12 cellular contexts compared by ENCODE assay signal in genomic region chr12:54014315-54015209, GRCh38. TPM values are rescaled to one million over a fixed set of nuclear protein-coding genes. Genes with fewer than 3 reads are reported as not detected.
DNase-seq lines count a peak whose midpoint lies in the region; ATAC-seq and TF ChIP-seq lines count a peak whose summit lies in the region.
"Had no signal": no experiment of that assay in that cellular context is flagged by ENCODE, and none has a peak within 500 bp of the region (broad histone marks: within the 10 kb centered on the region; RNA-seq: fewer than 3 reads in every experiment).

No MANE protein-coding gene starts in this region.

- POLR2A ChIA-PET in CD4-positive, alpha-beta memory T cell (lab: Charles Lee; ENCODE audit: partially characterized antibody): no interaction called here
- POLR2A ChIA-PET in Panc1 (lab: Charles Lee): no interaction called here

- H3K4me1 Mint-ChIP-seq in CD4-positive, alpha-beta memory T cell: peaks cover 12 to 49% (median 25%) of the 10 kb centered on the region in 4 donors

- peaks cover 52 to 66% of the 10 kb centered on the region in 2 donors for H3K27me3 Mint-ChIP-seq in CD4-positive, alpha-beta memory T cell

- H3K4me3 Mint-ChIP-seq in CD4-positive, alpha-beta memory T cell: peak overlapping the region in 6 of 8 donors; percentile 6 to 59 (median 36)

- peaks cover 0 to 1% of the 10 kb centered on the region in 2 donors for H3K36me3 Mint-ChIP-seq in CD4-positive, alpha-beta memory T cell

- no peak for DNase-seq in CD4-positive, alpha-beta memory T cell
- DNase-seq in Panc1 (ENCODE audit: low read depth, low spot score) (no peak), esophagus muscularis mucosa (ENCODE audit: extremely low spot score) (no peak), psoas muscle (peak in 1 of 2 donors; percentile 70), SKM-1 (lab: John Stamatoyannopoulos, UW; ENCODE audit: unreplicated experiment) (no peak), vagina (ENCODE audit: extremely low spot score in 2 of 2) (no peak), GM19240 (ENCODE audit: insufficient read length, low spot score) (no peak), NCI-H524 (lab: John Stamatoyannopoulos, UW) (no peak)
- DNase-seq: foreskin melanocyte, GDM1 had no signal

- CTCF ChIA-PET in CD4-positive, alpha-beta memory T cell (lab: Charles Lee; ENCODE audit: partially characterized antibody): interaction anchor here (0.9 to 1.1 kb wide), 4 partner anchors 18 to 198 kb away, joined by 3 to 6 read pairs (median 4); no protein-coding TSS in a partner anchor
- CTCF ChIA-PET in Panc1 (lab: Charles Lee): interaction anchor here (0.5 kb wide), 1 partner anchor 27 kb away, joined by 3 read pairs; no protein-coding TSS in a partner anchor

- peaks cover 0 to 3% (median 0%) of the 10 kb centered on the region in 8 donors for H3K9me3 Mint-ChIP-seq in CD4-positive, alpha-beta memory T cell

- intact Hi-C loops in CD4-positive, alpha-beta memory T cell (cut with micrococcal nuclease): no loop called here
- intact Hi-C loops in Panc1 (cut with micrococcal nuclease; ENCODE audit: unreplicated experiment): no loop called here
- intact Hi-C loops in esophagus muscularis mucosa (cut with DNase I): loop anchor here (10.0 kb wide), 1 partner anchor 350 kb away; the partner anchor contains the start of gene GPR84
- intact Hi-C loops in psoas muscle (cut with DNase I): no loop called here
- intact Hi-C loops in vagina (cut with DNase I): loop anchor here (5.0 kb wide), 1 partner anchor 113 kb away; no protein-coding TSS in a partner anchor

- in situ Hi-C loops in Panc1 (cut with HindIII; ENCODE audit: low pct_unique_long_range_greater_than_20kb, low sequenced_read_pairs): no loop called here

- no peak for TF ChIP-seq CTCF in Panc1 (IDR thresholded peaks at IDR 0.05)
- no peak for TF ChIP-seq CTCF in esophagus muscularis mucosa (IDR thresholded peaks at IDR 0.05)
- no peak for TF ChIP-seq CTCF in psoas muscle (IDR thresholded peaks at IDR 0.05)
- TF ChIP-seq CTCF in vagina (IDR thresholded peaks at IDR 0.05): no peak

- no peak for TF ChIP-seq EP300 in esophagus muscularis mucosa (IDR thresholded peaks at IDR 0.05)

- ATAC-seq in Panc1: no peak
- ATAC-seq in psoas muscle: no peak
- ATAC-seq: HCT116 had no signal

- peak overlapping the region in 1 of 7 donors; percentile 29 for H3K27ac Mint-ChIP-seq in CD4-positive, alpha-beta memory T cell

- no peak for TF ChIP-seq POLR2A in esophagus muscularis mucosa (IDR thresholded peaks at IDR 0.05; ENCODE audit: low read depth)
- no peak for TF ChIP-seq POLR2A in vagina (IDR thresholded peaks at IDR 0.05)

- no peak overlapping the region for H3K27ac ChIP-seq in CD4-positive, alpha-beta memory T cell (ENCODE audit: low read depth, low read length)
- peak overlapping the region; percentile 92 for H3K27ac ChIP-seq in Panc1 (ENCODE audit: low read length)
- H3K27ac ChIP-seq in esophagus muscularis mucosa (replicated peaks in 1 of 4): no peak overlapping the region
- H3K27ac ChIP-seq in psoas muscle: peak overlapping the region; percentile 99
- H3K27ac ChIP-seq in vagina: no peak overlapping the region

- no peaks in the 10 kb centered on the region for H3K36me3 ChIP-seq in CD4-positive, alpha-beta memory T cell (ENCODE audit: insufficient read depth, low read length)
- H3K36me3 ChIP-seq in Panc1 (ENCODE audit: control insufficient read depth, insufficient read depth, low read length) (peaks cover 2% of the 10 kb centered on the region; the same call in 1 of the 2 replicates), esophagus muscularis mucosa (no peaks in the 10 kb centered on the region), psoas muscle (ENCODE audit: insufficient read depth in 1 of 2, low read depth in 1 of 2) (no peaks in the 10 kb centered on the region), vagina (no peaks in the 10 kb centered on the region)

- BruUV-seq in Panc1 (replicated peaks; lab: Mats Ljungman, UMichigan): no TSS peak

- H3K4me3 ChIP-seq in CD4-positive, alpha-beta memory T cell (ENCODE audit: low read length in 2 of 2): no peak overlapping the region
- H3K4me3 ChIP-seq in Panc1 (ENCODE audit: low read depth in 2 of 2, low read length in 2 of 2): peak overlapping the region; percentile 72 to 91
- peak overlapping the region; percentile 5 to 38 (median 25) for H3K4me3 ChIP-seq in esophagus muscularis mucosa
- peak overlapping the region; percentile 64 for H3K4me3 ChIP-seq in psoas muscle
- H3K4me3 ChIP-seq in vagina: peak overlapping the region in 1 of 2 donors; percentile 8

- H3K9me3 ChIP-seq in CD4-positive, alpha-beta memory T cell (ENCODE audit: control insufficient read depth in 1 of 2, low read length in 2 of 2): no peaks in the 10 kb centered on the region
- H3K9me3 ChIP-seq in Panc1 (ENCODE audit: control insufficient read depth, insufficient read depth, low read depth, low read length) (no peaks in the 10 kb centered on the region), esophagus muscularis mucosa (no peaks in the 10 kb centered on the region), psoas muscle (no peaks in the 10 kb centered on the region), vagina (no peaks in the 10 kb centered on the region)

- WGBS in esophagus muscularis mucosa: 9% methylated on average over 40 of the region's 41 CpGs
- WGBS in psoas muscle, 3 donors: 22 to 38% (median 32%) methylated on average over 40 to 41 of the region's 41 CpGs

- peaks cover 24% of the 10 kb centered on the region for H3K4me1 ChIP-seq in CD4-positive, alpha-beta memory T cell (ENCODE audit: insufficient read depth, low read length)
- H3K4me1 ChIP-seq in Panc1 (ENCODE audit: control insufficient read depth, insufficient read depth, low read length) (peaks cover 45% of the 10 kb centered on the region), esophagus muscularis mucosa (peaks cover 20 to 72% (median 49%) of the 10 kb centered on the region in 4 donors), psoas muscle (peaks cover 29% of the 10 kb centered on the region), vagina (peaks cover 42% of the 10 kb centered on the region)

- peaks cover 65% of the 10 kb centered on the region for H3K27me3 ChIP-seq in CD4-positive, alpha-beta memory T cell (ENCODE audit: insufficient read depth, low read length)
- H3K27me3 ChIP-seq in Panc1 (ENCODE audit: control insufficient read depth, insufficient read depth, low read length) (no peaks in the 10 kb centered on the region), esophagus muscularis mucosa (peaks cover 5 to 100% (median 81%) of the 10 kb centered on the region in 4 donors), psoas muscle (ENCODE audit: insufficient read depth in 3 of 3, low read length in 2 of 3) (peaks cover 0 to 9% (median 1%) of the 10 kb centered on the region in 3 donors), vagina (peaks cover 35% of the 10 kb centered on the region)

RNA-seq across cellular contexts. Expression of gene HOXC8, which starts 5.8 kb away (rescaled TPM):
- not detected for total RNA-seq in CD4-positive, alpha-beta memory T cell
- polyA plus RNA-seq in CD4-positive, alpha-beta memory T cell: not detected
- 15.3 TPM for total RNA-seq in Panc1 (2021; ENCODE audit: unreplicated experiment)
- polyA plus RNA-seq in Panc1 (2012; ENCODE audit: insufficient read length): 9.5 TPM
- total RNA-seq in esophagus muscularis mucosa: not detected
- 10 to 100 TPM in 1 of 4 donors, 1 to 10 TPM in 3; 6.7 to 10.2 (median 9.0) TPM for total RNA-seq in psoas muscle
- polyA plus RNA-seq in psoas muscle: 1 to 10 TPM; 1.6 to 8.8 (median 3.3) TPM
- total RNA-seq in vagina: not detected
- total RNA-seq: mucosa of gallbladder had no signal

RNA-seq across cellular contexts. Expression of gene HOXC6, which starts 13.7 kb away (rescaled TPM):
- total RNA-seq in CD4-positive, alpha-beta memory T cell: not detected
- not detected for polyA plus RNA-seq in CD4-positive, alpha-beta memory T cell
- total RNA-seq in Panc1 (2021; ENCODE audit: unreplicated experiment) (52.2 TPM), esophagus muscularis mucosa (under 1 TPM in 3 of 4 donors, not detected in 1; 0.23 to 0.42 (median 0.32) TPM), psoas muscle (10 to 100 TPM in 2 of 4 donors, 1 to 10 TPM in 2; 5.2 to 23.6 (median 12.5) TPM), vagina (not detected)
- 46.1 TPM for polyA plus RNA-seq in Panc1 (2012; ENCODE audit: insufficient read length)
- 1 to 10 TPM; 2.2 to 9.5 (median 4.7) TPM for polyA plus RNA-seq in psoas muscle

RNA-seq across cellular contexts. Expression of gene HOXC9, which starts 14.6 kb away (rescaled TPM):
- not detected for total RNA-seq in CD4-positive, alpha-beta memory T cell
- not detected for polyA plus RNA-seq in CD4-positive, alpha-beta memory T cell
- total RNA-seq in Panc1 (2021; ENCODE audit: unreplicated experiment) (37.2 TPM), esophagus muscularis mucosa (not detected), psoas muscle (10 to 100 TPM in 2 of 4 donors, 1 to 10 TPM in 2; 6.4 to 14.6 (median 9.2) TPM), vagina (not detected)
- 41.2 TPM for polyA plus RNA-seq in Panc1 (2012; ENCODE audit: insufficient read length)
- polyA plus RNA-seq in psoas muscle: 10 to 100 TPM in 2 of 3 donors, 1 to 10 TPM in 1; 8.8 to 31.1 (median 16.4) TPM
- total RNA-seq: mucosa of gallbladder had no signal

RNA-seq across cellular contexts. Expression of gene HOXC5, which starts 18.3 kb away (rescaled TPM):
- total RNA-seq in CD4-positive, alpha-beta memory T cell: not detected
- not detected for polyA plus RNA-seq in CD4-positive, alpha-beta memory T cell
- total RNA-seq in Panc1 (2021; ENCODE audit: unreplicated experiment) (5.0 TPM), esophagus muscularis mucosa (1 to 10 TPM in 1 of 4 donors, under 1 TPM in 1, not detected in 2; 0.83 to 2.0 TPM), psoas muscle (1 to 10 TPM in 2 of 4 donors, under 1 TPM in 2; 0.25 to 3.3 (median 1.1) TPM), vagina (not detected)
- polyA plus RNA-seq in Panc1 (2012; ENCODE audit: insufficient read length): 0.76 TPM
- polyA plus RNA-seq in psoas muscle: under 1 TPM; 0.03 to 0.58 (median 0.04) TPM
- total RNA-seq: mucosa of gallbladder had no signal

RNA-seq across cellular contexts. Expression of gene HOXC10, which starts 29.6 kb away (rescaled TPM):
- not detected for total RNA-seq in CD4-positive, alpha-beta memory T cell
- polyA plus RNA-seq in CD4-positive, alpha-beta memory T cell: not detected
- total RNA-seq in Panc1 (2021; ENCODE audit: unreplicated experiment): 154 TPM
- polyA plus RNA-seq in Panc1 (2012; ENCODE audit: insufficient read length): 178 TPM
- total RNA-seq in esophagus muscularis mucosa: not detected
- total RNA-seq in psoas muscle: 10 to 100 TPM in 2 of 4 donors, 1 to 10 TPM in 2; 3.0 to 79.4 (median 34.3) TPM
- 100 to 1,000 TPM in 1 of 3 donors, 10 to 100 TPM in 2; 43.4 to 129 (median 74.1) TPM for polyA plus RNA-seq in psoas muscle
- total RNA-seq in vagina: not detected
- total RNA-seq: mucosa of gallbladder had no signal

Comparison
In these comparisons a context has a peak if more than half of its experiments do, and no peak if none do; other contexts are left out.
1. H3K27ac ChIP-seq: peak in Panc1 (single experiment) and psoas muscle (single experiment); none in CD4-positive, alpha-beta memory T cell (single experiment), esophagus muscularis mucosa (0 of 4) and vagina (single experiment).
2. H3K4me3 ChIP-seq: peak in Panc1 (2 of 2), esophagus muscularis mucosa (4 of 4) and psoas muscle (single experiment); none in CD4-positive, alpha-beta memory T cell (0 of 2).
3. intact Hi-C loops: an anchor here in esophagus muscularis mucosa (10.0 kb wide) and vagina (5.0 kb wide); none called in CD4-positive, alpha-beta memory T cell, Panc1 and psoas muscle.